ENCODE assay signal across 17 cellular contexts in the genomic region with DNA sequence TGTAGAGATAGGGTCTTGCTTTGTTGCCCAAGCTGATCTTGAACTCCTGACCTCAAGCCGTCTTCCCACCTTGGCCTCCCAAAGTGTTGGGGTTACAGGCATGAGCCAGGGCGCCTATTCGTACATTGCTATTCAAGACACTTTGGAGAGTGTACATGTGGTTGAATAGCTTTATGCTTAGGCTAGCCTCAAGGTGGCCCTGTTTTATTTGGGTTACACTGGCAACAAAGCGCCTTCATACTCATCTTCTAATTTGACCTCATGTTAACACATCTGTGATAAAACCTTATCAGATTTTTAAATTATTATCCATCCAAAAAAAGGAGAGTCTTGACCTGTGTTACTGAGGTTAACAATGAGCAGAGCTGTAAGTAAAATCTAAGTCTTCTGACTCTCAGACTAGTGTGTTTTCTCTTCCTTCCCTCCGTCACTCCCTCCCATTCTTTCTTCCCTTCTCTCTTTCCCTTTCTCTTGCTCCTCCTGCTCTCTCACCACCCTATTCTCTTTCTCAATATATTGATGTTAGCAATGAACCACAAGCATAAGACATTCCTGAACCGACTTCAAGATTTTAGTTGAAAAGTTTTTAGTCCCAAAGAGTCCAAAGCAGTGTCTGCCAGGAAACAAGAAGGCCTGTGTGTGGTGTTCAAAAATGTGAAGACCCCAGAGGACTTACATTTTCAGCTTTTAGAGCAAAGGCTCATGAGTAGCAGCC.
DNase-seq lines count a peak whose midpoint lies in the region; ATAC-seq, FAIRE-seq and TF ChIP-seq lines count a peak whose summit lies in the region.
"Had no signal": no experiment of that assay in that cellular context is flagged by ENCODE, and none has a peak within 500 bp of the region (broad histone marks: within the 10 kb centered on the region; RNA-seq: fewer than 3 reads in every experiment).

No MANE protein-coding gene starts in this region.

- no peak overlapping the region for H2BK12ac ChIP-seq in H1 (ENCODE audit: low read depth, low read length)

- TF ChIP-seq EP300 in H1 (IDR thresholded peaks at IDR 0.05; ENCODE audit: borderline replicate concordance in 1 of 2, low read depth in 2 of 2, low read length in 2 of 2), result no peak

- DNase-seq in IMR-90 (no peak), H1 (ENCODE audit: low read depth in 1 of 2, low spot score in 2 of 2) (no peak), hepatocyte (ENCODE audit: low spot score) (no peak), colonic mucosa (no peak), glomerular visceral epithelial cell (ENCODE audit: extremely low spot score) (no peak)
- DNase-seq: activated CD4-positive, CD25-positive, alpha-beta regulatory T cell treated with anti-CD3 and anti-CD28 coated beads, Interleukin-2, amount 50 U/mL, for 72 hours; activated naive CD8-positive, alpha-beta T cell treated with anti-CD3 and anti-CD28 coated beads, Interleukin-2, amount 50 U/mL, for 24 hours; NCI-H1930; NCI-H446; nephron progenitor cell; SHP77 treated with DMSO at 0.1 percent for 48 hours; T-helper 17 cell had no signal

- H4K8ac ChIP-seq in IMR-90 (ENCODE audit: low read depth in 2 of 2, low read length in 2 of 2), result no peak overlapping the region
- no peak overlapping the region for H4K8ac ChIP-seq in H1 (ENCODE audit: extremely low read depth, insufficient read depth, low read length)

- H2BK20ac ChIP-seq in IMR-90 (ENCODE audit: low read depth, low read length) (0 out of 2 replicates have a peak overlapping the region, but pooled peaks have one; percentile 9), H1 (ENCODE audit: low read length) (no peak overlapping the region)

- no TSS peak for BruUV-seq in IMR-90 (replicated peaks; lab: Mats Ljungman, UMichigan)

- H3K23me2 ChIP-seq in H1 (ENCODE audit: low read depth, low read length), result no peaks in the 10 kb centered on the region

- H3K56ac ChIP-seq in IMR-90 (ENCODE audit: extremely low read depth, insufficient read depth, low read length) (no peak overlapping the region), H1 (replicated peaks; ENCODE audit: insufficient read length, low read depth, low read length) (no peak overlapping the region)

- H3K79me1 ChIP-seq in IMR-90 (ENCODE audit: low read depth in 1 of 2, low read length in 2 of 2), result no peaks in the 10 kb centered on the region
- H3K79me1 ChIP-seq in H1 (ENCODE audit: low read depth, low read length), result no peaks in the 10 kb centered on the region

- H4K5ac ChIP-seq in IMR-90 (ENCODE audit: low read depth, low read length) (peak overlapping the region; percentile 47; the same call in 1 of the 2 replicates), H1 (ENCODE audit: insufficient read length, low read depth, low read length) (no peak overlapping the region)

- peak overlapping the region; percentile 33 for H3K18ac ChIP-seq in IMR-90 (ENCODE audit: low read depth, low read length)
- H3K18ac ChIP-seq in H1 (ENCODE audit: extremely low read depth, low read length), result no peak overlapping the region

- no peak overlapping the region for H2AK9ac ChIP-seq in IMR-90 (replicated peaks; ENCODE audit: low read depth, low read length, poor library complexity)

- H2BK5ac ChIP-seq in IMR-90 (ENCODE audit: low read depth, low read length, poor library complexity, severe bottlenecking) (no peak overlapping the region), H1 (ENCODE audit: low read depth, low read length) (no peak overlapping the region)

- CTCF ChIA-PET in IMR-90 (lab: Yijun Ruan, JAX) (interaction anchor here (0.7 to 1.3 kb wide), 3 partner anchors 12 to 204 kb away, joined by 3 read pairs; no protein-coding TSS in a partner anchor), H1 (lab: Charles Lee; ENCODE audit: partially characterized antibody) (interaction anchor here (0.7 to 1.0 kb wide), 2 partner anchors 30 to 379 kb away, joined by 3 read pairs; no protein-coding TSS in a partner anchor)

- H4K91ac ChIP-seq in IMR-90 (ENCODE audit: insufficient read depth, low read depth, low read length) (peak overlapping the region; percentile 13), H1 (replicated peaks; ENCODE audit: insufficient read length, low read length) (no peak overlapping the region)

- H3K14ac ChIP-seq in IMR-90 (replicated peaks; ENCODE audit: low read depth, low read length) (no peak overlapping the region; the same call in none of the 2 replicates), H1 (ENCODE audit: insufficient read length) (no peak overlapping the region)

- no peaks in the 10 kb centered on the region for H4K20me1 ChIP-seq in IMR-90 (ENCODE audit: insufficient read depth, low read length)
- H4K20me1 ChIP-seq in H1 (replicated peaks in 1 of 2; ENCODE audit: control insufficient read depth in 1 of 2, insufficient read depth in 2 of 2, low read length in 2 of 2), result no peaks in the 10 kb centered on the region
- H4K20me1 ChIP-seq in hepatocyte (ENCODE audit: insufficient read depth, poor library complexity, severe bottlenecking), result no peaks in the 10 kb centered on the region

- H2BK15ac ChIP-seq in IMR-90 (ENCODE audit: low read depth, low read length) (peak overlapping the region; percentile 31; the same call in 1 of the 3 replicates), H1 (ENCODE audit: low read length) (no peak overlapping the region)

- WGBS in IMR-90 (ENCODE audit: extremely low coverage in 2 of 2, insufficient read length in 1 of 2), 2 experiments, result 90% methylated on average over 2 of the region's 6 CpGs; no CpG with 5 or more reads in 1 of the 2 experiments
- WGBS in H1 (ENCODE audit: extremely low coverage in 1 of 2, insufficient coverage in 1 of 2, insufficient read length in 1 of 2, insufficient replicate concordance in 2 of 2, low coverage in 1 of 2, low lambda C conversion rate in 2 of 2, missing lambda C conversion rate in 1 of 2), 2 experiments, result 93% methylated on average over 6 of the region's 6 CpGs; no CpG with 5 or more reads in 1 of the 2 experiments
- 91% methylated on average over 6 of the region's 6 CpGs for WGBS in hepatocyte (ENCODE audit: low lambda C conversion rate, missing lambda C conversion rate)

- no peak overlapping the region for H2AK5ac ChIP-seq in IMR-90 (ENCODE audit: low read depth, low read length)
- H2AK5ac ChIP-seq in H1 (ENCODE audit: low read depth, low read length), result no peak overlapping the region

- dilution Hi-C loops in IMR-90 (cut with HindIII; ENCODE audit: low sequenced_read_pairs, unreplicated experiment), result no loop called here

- ATAC-seq in IMR-90 (ENCODE audit: low read depth) (peak; percentile 43), GM21786 (IDR thresholded peaks at IDR 0.05; ENCODE audit: unreplicated experiment) (no peak), HG02763 (IDR thresholded peaks at IDR 0.05; ENCODE audit: unreplicated experiment) (no peak)
- ATAC-seq: activated naive CD8-positive, alpha-beta T cell treated with anti-CD3 and anti-CD28 coated beads, Interleukin-2, amount 50 U/mL, for 24 hours; activated T-helper 17 cell treated with anti-CD3 and anti-CD28 coated beads, Interleukin-2, amount 50 U/mL, for 72 hours; T-helper 17 cell had no signal

- H3K4me3 ChIP-seq in IMR-90 (ENCODE audit: insufficient read depth, low read depth, low read length) (no peak overlapping the region), H1 (ENCODE audit: extremely low read depth in 1 of 4, insufficient read depth in 2 of 4, low read depth in 3 of 4, low read length in 4 of 4) (no peak overlapping the region), hepatocyte (no peak overlapping the region), subcutaneous abdominal adipose tissue (ENCODE audit: low read depth in 1 of 5, low read length in 5 of 5) (peak overlapping the region in 3 of 5 donors; percentile 7 to 19 (median 10)), colonic mucosa (no peak overlapping the region)

- H3K9me1 ChIP-seq in IMR-90 (ENCODE audit: insufficient read depth, low read length), result no peaks in the 10 kb centered on the region

- peak overlapping the region; percentile 37 for H2BK120ac ChIP-seq in IMR-90 (ENCODE audit: low read depth, low read length)
- H2BK120ac ChIP-seq in H1 (replicated peaks; ENCODE audit: low read depth, low read length), result no peak overlapping the region

- H3K23ac ChIP-seq in IMR-90 (ENCODE audit: low read depth, low read length), result peak overlapping the region; percentile 46; the same call in 1 of the 2 replicates
- H3K23ac ChIP-seq in H1 (ENCODE audit: insufficient read length), result no peak overlapping the region

- peak overlapping the region; percentile 33 for H3K4ac ChIP-seq in IMR-90 (ENCODE audit: low read depth, low read length)
- H3K4ac ChIP-seq in H1 (replicated peaks; ENCODE audit: insufficient read length, low read depth, low read length), result no peak overlapping the region

- H2AFZ ChIP-seq in IMR-90 (replicated peaks; ENCODE audit: low read length, poor library complexity) (peak overlapping the region; percentile 65), H1 (ENCODE audit: low read length) (peak overlapping the region; percentile 70), hepatocyte (peak overlapping the region; percentile 32)

- intact Hi-C loops in IMR-90 (cut with micrococcal nuclease) (no loop called here), colonic mucosa (cut with DNase I) (no loop called here)

- no peaks in the 10 kb centered on the region for H3K9me2 ChIP-seq in hepatocyte (replicated peaks; ENCODE audit: insufficient read depth)

- no peak for TF ChIP-seq CTCF in IMR-90 (conservative IDR thresholded peaks at IDR 0.05; ENCODE audit: low read depth, low read length)
- no peak for TF ChIP-seq CTCF in H1 (IDR thresholded peaks at IDR 0.05; ENCODE audit: control extremely low read depth in 1 of 3, insufficient read depth in 1 of 3, low read depth in 1 of 3, low read length in 3 of 3)
- TF ChIP-seq CTCF in hepatocyte (IDR thresholded peaks at IDR 0.05; ENCODE audit: poor library complexity), result no peak
- no peak for TF ChIP-seq CTCF in colonic mucosa (IDR thresholded peaks at IDR 0.05)

- in situ Hi-C loops in IMR-90 (cut with MboI; ENCODE audit: low sequenced_read_pairs), result no loop called here

- H3K9ac ChIP-seq in IMR-90 (ENCODE audit: low read depth, low read length), result no peak overlapping the region
- no peak overlapping the region for H3K9ac ChIP-seq in H1 (replicated peaks in 1 of 4; ENCODE audit: extremely low read depth in 1 of 4, low read depth in 3 of 4, low read length in 3 of 4)
- peak overlapping the region in 1 of 5 donors; percentile 6 for H3K9ac ChIP-seq in subcutaneous abdominal adipose tissue (ENCODE audit: low read length in 5 of 5)
- no peak overlapping the region for H3K9ac ChIP-seq in colonic mucosa (ENCODE audit: low read depth in 2 of 2, low read length in 2 of 2)

- H3K4me1 ChIP-seq in IMR-90 (ENCODE audit: control insufficient read depth, insufficient read depth, low read length), result peaks cover 3% of the 10 kb centered on the region; the same call in 1 of the 2 replicates
- H3K4me1 ChIP-seq in H1 (replicated peaks in 1 of 4; ENCODE audit: control insufficient read depth in 3 of 4, insufficient read depth in 4 of 4, low read length in 3 of 4), result no peaks in the 10 kb centered on the region
- no peaks in the 10 kb centered on the region for H3K4me1 ChIP-seq in hepatocyte (ENCODE audit: insufficient read depth)
- H3K4me1 ChIP-seq in subcutaneous abdominal adipose tissue (ENCODE audit: control insufficient read depth in 5 of 5, insufficient read depth in 5 of 5, low read length in 5 of 5), result peaks cover 0 to 21% (median 15%) of the 10 kb centered on the region in 5 donors
- H3K4me1 ChIP-seq in colonic mucosa, result no peaks in the 10 kb centered on the region

- H3K79me2 ChIP-seq in H1 (ENCODE audit: control insufficient read depth in 1 of 2, insufficient read depth in 2 of 2, low read length in 2 of 2) (no peaks in the 10 kb centered on the region), hepatocyte (no peaks in the 10 kb centered on the region)

- peaks cover 7% of the 10 kb centered on the region for H3K9me3 ChIP-seq in IMR-90 (ENCODE audit: control insufficient read depth, insufficient read depth, low read length)
- H3K9me3 ChIP-seq in H1 (ENCODE audit: insufficient read depth in 2 of 2, low read depth in 1 of 2, low read length in 1 of 2), result peaks cover 0 to 4% of the 10 kb centered on the region in 2 experiments; a peak in 1 of 4 replicates
- no peaks in the 10 kb centered on the region for H3K9me3 ChIP-seq in hepatocyte (ENCODE audit: low read depth)
- peaks cover 7 to 26% (median 16%) of the 10 kb centered on the region in 5 donors for H3K9me3 ChIP-seq in subcutaneous abdominal adipose tissue (ENCODE audit: control insufficient read depth in 5 of 5, low read length in 5 of 5)
- H3K9me3 ChIP-seq in colonic mucosa, result no peaks in the 10 kb centered on the region

- H3K36me3 ChIP-seq in IMR-90 (ENCODE audit: control insufficient read depth, insufficient read depth, low read length) (no peaks in the 10 kb centered on the region), H1 (ENCODE audit: control insufficient read depth in 2 of 4, insufficient read depth in 4 of 4, low read length in 3 of 4) (no peaks in the 10 kb centered on the region), hepatocyte (replicated peaks; ENCODE audit: insufficient read depth, low read depth) (no peaks in the 10 kb centered on the region), subcutaneous abdominal adipose tissue (ENCODE audit: control insufficient read depth in 5 of 5, insufficient read depth in 5 of 5, low read length in 5 of 5) (no peaks in the 10 kb centered on the region), colonic mucosa (no peaks in the 10 kb centered on the region)

- H3K27ac ChIP-seq in IMR-90 (ENCODE audit: insufficient read depth, low read length), result peak overlapping the region; percentile 10; the same call in 1 of the 2 replicates
- no peak overlapping the region for H3K27ac ChIP-seq in H1 (ENCODE audit: low read depth, low read length)
- H3K27ac ChIP-seq in hepatocyte, result no peak overlapping the region
- H3K27ac ChIP-seq in subcutaneous abdominal adipose tissue (ENCODE audit: low read depth, low read length), result peak overlapping the region; percentile 3
- no peak overlapping the region for H3K27ac ChIP-seq in colonic mucosa

- H3K4me2 ChIP-seq in IMR-90 (ENCODE audit: low read depth, low read length), result no peak overlapping the region; the same call in 1 of the 2 replicates
- no peak overlapping the region for H3K4me2 ChIP-seq in H1 (ENCODE audit: insufficient read depth in 1 of 2, low read depth in 2 of 2, low read length in 2 of 2)
- no peak overlapping the region for H3K4me2 ChIP-seq in hepatocyte

- TF ChIP-seq POLR2A in IMR-90 (IDR thresholded peaks at IDR 0.05; ENCODE audit: low read depth, low read length) (no peak), H1 (IDR thresholded peaks at IDR 0.05; ENCODE audit: control extremely low read depth in 1 of 2, low read depth in 2 of 2, low read length in 2 of 2) (no peak)

- no peaks in the 10 kb centered on the region for H3K27me3 ChIP-seq in IMR-90 (ENCODE audit: control insufficient read depth, insufficient read depth, low read length)
- no peaks in the 10 kb centered on the region for H3K27me3 ChIP-seq in H1 (replicated peaks in 1 of 4; ENCODE audit: control insufficient read depth in 3 of 4, extremely low read depth in 1 of 4, insufficient read depth in 3 of 4, low read length in 3 of 4)
- no peaks in the 10 kb centered on the region for H3K27me3 ChIP-seq in hepatocyte
- no peaks in the 10 kb centered on the region for H3K27me3 ChIP-seq in subcutaneous abdominal adipose tissue (ENCODE audit: control insufficient read depth in 5 of 5, insufficient read depth in 4 of 5, low read length in 5 of 5)
- no peaks in the 10 kb centered on the region for H3K27me3 ChIP-seq in colonic mucosa

- POLR2A ChIA-PET in IMR-90 (lab: Charles Lee; ENCODE audit: unreplicated experiment), result no interaction called here
- POLR2A ChIA-PET in H1 (lab: Charles Lee; ENCODE audit: partially characterized antibody), result no interaction called here

- FAIRE-seq in H1 (lab: Jason Lieb, UNC), result no peak
- FAIRE-seq: frontal cortex had no signal

- TF ChIP-seq RAD21 in IMR-90 (IDR thresholded peaks at IDR 0.05; ENCODE audit: low read length) (no peak), H1 (IDR thresholded peaks at IDR 0.05 in 1 of 2, conservative IDR thresholded peaks at IDR 0.05 in 1 of 2; ENCODE audit: low read depth in 2 of 2, low read length in 2 of 2) (no peak)

Comparison
In these comparisons a context has a peak if more than half of its experiments do, and no peak if none do; other contexts are left out.
1. H3K27ac ChIP-seq: peak in IMR-90 (single experiment) and subcutaneous abdominal adipose tissue (single experiment); none in H1 (single experiment), hepatocyte (single experiment) and colonic mucosa (single experiment).
2. H3K4me3 ChIP-seq: peak in subcutaneous abdominal adipose tissue (3 of 5); none in IMR-90 (single experiment), H1 (0 of 4), hepatocyte (single experiment) and colonic mucosa (single experiment).
3. Peak in every context shown above with its lines, with median percentiles within 50 percentile points of each other: H2AFZ ChIP-seq.